In the genomic region with DNA sequence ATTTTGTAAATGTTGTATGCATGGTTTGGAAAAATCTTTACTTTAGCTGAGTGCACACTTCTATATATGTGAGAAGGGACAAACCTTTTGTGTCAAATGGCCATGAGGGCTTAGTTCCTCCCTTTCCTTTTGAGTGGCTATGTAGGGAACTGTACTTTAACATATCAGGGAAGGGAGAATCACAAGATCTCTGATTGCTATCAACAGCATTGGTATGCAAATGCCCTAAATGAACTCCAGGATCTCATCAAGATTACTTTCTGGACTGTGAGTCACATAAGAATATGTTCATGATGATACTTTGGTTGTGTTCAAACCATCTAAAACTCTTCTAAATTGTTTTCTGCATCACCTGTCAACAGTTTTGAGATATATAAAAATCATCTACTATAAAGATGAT, we compare ENCODE assay signal across 30 cellular contexts. TPM values are rescaled to one million over a fixed set of nuclear protein-coding genes. Genes with fewer than 3 reads are reported as not detected.
"Had no signal": no experiment of that assay in that cellular context is flagged by ENCODE, and none has a peak within 500 bp of the region (broad histone marks: within the 10 kb centered on the region; RNA-seq: fewer than 3 reads in every experiment).

No MANE protein-coding gene starts in this region.

- H3K9me3 ChIP-seq: stomach, suprapubic skin, testis, thoracic aorta, thyroid gland, tibial artery, tibial nerve, transverse colon, upper lobe of left lung, upper lobe of right lung, uterus, vagina had no signal

- FAIRE-seq: urothelium cell line had no signal

- H3K4me3 ChIP-seq: stomach, suprapubic skin, testis, thoracic aorta, thyroid gland, tibial artery, tibial nerve, transverse colon, upper lobe of left lung, upper lobe of right lung, uterus, vagina had no signal

- H3K27me3 ChIP-seq: stomach, suprapubic skin, testis, thyroid gland, tibial artery, tibial nerve, transverse colon, upper lobe of left lung, upper lobe of right lung, uterus, vagina had no signal

- DNase-seq: stimulated activated CD4-positive, alpha-beta T cell treated with anti-CD3 and anti-CD28 coated beads, Interleukin-2, amount 100 ng/mL, for 48 hours; stimulated activated CD4-positive, alpha-beta T cell treated with anti-CD3 and anti-CD28 coated beads, Interleukin-4, amount 100 ng/mL, for 1 hour; stimulated activated CD4-positive, alpha-beta T cell treated with anti-CD3 and anti-CD28 coated beads, Interleukin-4, amount 100 ng/mL, for 24 hours; stimulated activated CD4-positive, alpha-beta T cell treated with anti-CD3 and anti-CD28 coated beads, Interleukin-4, amount 100 ng/mL, for 4 hours; stimulated activated CD8-positive, alpha-beta memory T cell treated with anti-CD3 and anti-CD28 coated beads, Interleukin-4, amount 100 ng/mL, for 48 hours; stimulated activated naive B cell treated with anti-CD40 and anti-IgM and Interleukin-4, amounts not matched to agents 10 μg/mL and 1 μg/mL and 100 μg/mL, for 72 hours; stimulated activated naive CD4-positive, alpha-beta T cell; stimulated activated naive CD4-positive, alpha-beta T cell treated with Interleukin-2 at 50 U/mL for 16 hours; stimulated activated naive CD8-positive, alpha-beta T cell treated with anti-CD3 and anti-CD28 coated beads, Interleukin-15, amount 100 ng/mL, for 72 hours; stimulated activated naive CD8-positive, alpha-beta T cell treated with anti-CD3 and anti-CD28 coated beads, Interleukin-15, Interleukin-2, amounts not matched to agents 100 U/mL and 50 U/mL, for 24 hours; stomach; substantia nigra; testis; thyroid gland; tibial artery; transverse colon; upper lobe of left lung; upper lobe of right lung; uterus had no signal

- ATAC-seq: stimulated activated effector memory CD8-positive, alpha-beta T cell treated with anti-CD3 and anti-CD28 coated beads, Interleukin-12 subunit alpha, Interleukin-12 subunit beta, amount 100 ng/mL, for 72 hours; stimulated activated memory B cell treated with anti-CD40 and anti-IgM and Interleukin-4, amounts not matched to agents 10 μg/mL and 1 μg/mL and 100 μg/mL, for 72 hours; stimulated activated naive B cell treated with anti-CD40 and anti-IgM and Interleukin-4, amounts not matched to agents 10 μg/mL and 1 μg/mL and 100 μg/mL, for 72 hours; stimulated activated naive CD8-positive, alpha-beta T cell treated with anti-CD3 and anti-CD28 coated beads, Interleukin-15, amount 100 ng/mL, for 72 hours; stimulated activated naive CD8-positive, alpha-beta T cell treated with anti-CD3 and anti-CD28 coated beads, Interleukin-15, Interleukin-2, amounts not matched to agents 100 U/mL and 50 U/mL, for 24 hours; upper lobe of right lung had no signal

- H3K27ac ChIP-seq: stomach, suprapubic skin, testis, thoracic aorta, thyroid gland, tibial artery, tibial nerve, transverse colon, upper lobe of left lung, upper lobe of right lung, uterus, vagina had no signal

- H3K36me3 ChIP-seq: stomach, suprapubic skin, thoracic aorta, thyroid gland, tibial artery, tibial nerve, transverse colon, upper lobe of left lung, upper lobe of right lung, uterus, vagina had no signal

- H3K4me1 ChIP-seq: stomach, suprapubic skin, testis, thyroid gland, tibial artery, tibial nerve, transverse colon, upper lobe of left lung, upper lobe of right lung, uterus, vagina had no signal

RNA-seq across cellular contexts. Expression of a gene that starts 31.2 kb away (rescaled TPM):
- total RNA-seq: stomach, subcutaneous adipose tissue, suprapubic skin, temporal lobe, thoracic aorta, tibial nerve, transverse colon, upper lobe of left lung, upper lobe of right lung, ureter, urinary bladder, uterus, vagina had no signal
- polyA plus RNA-seq: stomach, urinary bladder had no signal
